In genomic region chr10:48535416-48536225, GRCh38 we compare ENCODE assay signal across 1 cellular context.
A peak's percentile ranks its signal among the peaks of the same experiment; 100 is the strongest.
TF ChIP-seq lines count a peak whose summit lies in the region.

No MANE protein-coding gene starts in this region.

TF ChIP-seq in H1, 55 proteins besides CTCF, POLR2A, EP300 and RAD21 (continued from another document):
- TF ChIP-seq, protein P1, sequence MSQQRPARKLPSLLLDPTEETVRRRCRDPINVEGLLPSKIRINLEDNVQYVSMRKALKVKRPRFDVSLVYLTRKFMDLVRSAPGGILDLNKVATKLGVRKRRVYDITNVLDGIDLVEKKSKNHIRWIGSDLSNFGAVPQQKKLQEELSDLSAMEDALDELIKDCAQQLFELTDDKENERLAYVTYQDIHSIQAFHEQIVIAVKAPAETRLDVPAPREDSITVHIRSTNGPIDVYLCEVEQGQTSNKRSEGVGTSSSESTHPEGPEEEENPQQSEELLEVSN (IDR thresholded peaks at IDR 0.05) = peak; percentile 82
- TF ChIP-seq, protein P2, sequence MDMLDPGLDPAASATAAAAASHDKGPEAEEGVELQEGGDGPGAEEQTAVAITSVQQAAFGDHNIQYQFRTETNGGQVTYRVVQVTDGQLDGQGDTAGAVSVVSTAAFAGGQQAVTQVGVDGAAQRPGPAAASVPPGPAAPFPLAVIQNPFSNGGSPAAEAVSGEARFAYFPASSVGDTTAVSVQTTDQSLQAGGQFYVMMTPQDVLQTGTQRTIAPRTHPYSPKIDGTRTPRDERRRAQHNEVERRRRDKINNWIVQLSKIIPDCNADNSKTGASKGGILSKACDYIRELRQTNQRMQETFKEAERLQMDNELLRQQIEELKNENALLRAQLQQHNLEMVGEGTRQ (IDR thresholded peaks at IDR 0.05; ENCODE audit: low read length) = peak; percentile 40; the same call in 1 of the 2 replicates
- peak; percentile 53; the same call in 1 of the 2 replicates for TF ChIP-seq MAX (IDR thresholded peaks at IDR 0.05)
